8 cellular contexts compared by ENCODE assay signal in genomic region chr3:38345879-38346583, GRCh38. TPM values are rescaled to one million over a fixed set of nuclear protein-coding genes. Genes with fewer than 3 reads are reported as not detected.
DNase-seq lines count a peak whose midpoint lies in the region; ATAC-seq and TF ChIP-seq lines count a peak whose summit lies in the region.

No MANE protein-coding gene starts in this region.

- no peak for TF ChIP-seq CTCF in OCI-LY7 (conservative IDR thresholded peaks at IDR 0.05; ENCODE audit: low read length)
- TF ChIP-seq CTCF in fibroblast of lung (conservative IDR thresholded peaks at IDR 0.05 in 1 of 2, IDR thresholded peaks at IDR 0.05 in 1 of 2; ENCODE audit: low read depth in 1 of 2, low read length in 2 of 2): no peak

- no peaks in the 10 kb centered on the region for H3K79me2 ChIP-seq in OCI-LY7 (ENCODE audit: insufficient read depth, low read depth, low read length)
- H3K79me2 ChIP-seq in fibroblast of lung (ENCODE audit: control insufficient read depth, insufficient read depth, low read length): no peaks in the 10 kb centered on the region

- no peaks in the 10 kb centered on the region for H3K36me3 Mint-ChIP-seq in activated CD4-positive, alpha-beta T cell treated with anti-CD3 and anti-CD28 coated beads, Interleukin-2, amount 10 ng/mL, durations not matched to agents 7 days and 5 days (ENCODE audit: low read depth)

- H3K9ac ChIP-seq in fibroblast of lung (ENCODE audit: insufficient read depth, low read length) (no peak overlapping the region), skeletal muscle satellite cell (ENCODE audit: low read depth, low read length) (peak overlapping the region; percentile 81)

- POLR2A ChIA-PET in activated CD4-positive, alpha-beta T cell treated with anti-CD3 and anti-CD28 coated beads, Interleukin-2, amount 10 ng/mL, durations not matched to agents 7 days and 5 days (lab: Charles Lee): no interaction called here
- POLR2A ChIA-PET in OCI-LY7 (lab: Charles Lee): interaction anchor here (0.7 to 1.2 kb wide), 2 partner anchors 16 to 21 kb away, joined by 3 read pairs; no protein-coding TSS in a partner anchor

- peaks cover 10% of the 10 kb centered on the region for H3K4me1 Mint-ChIP-seq in activated CD4-positive, alpha-beta T cell treated with anti-CD3 and anti-CD28 coated beads, Interleukin-2, amount 10 ng/mL, durations not matched to agents 7 days and 5 days

- CTCF ChIA-PET in activated CD4-positive, alpha-beta T cell treated with anti-CD3 and anti-CD28 coated beads, Interleukin-2, amount 10 ng/mL, durations not matched to agents 7 days and 5 days (lab: Charles Lee): interaction anchor here (0.6 to 3.0 kb wide), 33 partner anchors 8 to 307 kb away, joined by 3 to 28 read pairs (median 4); partner anchors contain the start of genes DLEC1 and EXOG
- CTCF ChIA-PET in OCI-LY7 (lab: Charles Lee; ENCODE audit: unreplicated experiment): interaction anchor here (1.1 kb wide), 1 partner anchor 107 kb away, joined by 3 read pairs; the partner anchor contains the start of gene ACVR2B

- peaks cover 10% of the 10 kb centered on the region for H3K27me3 Mint-ChIP-seq in activated CD4-positive, alpha-beta T cell treated with anti-CD3 and anti-CD28 coated beads, Interleukin-2, amount 10 ng/mL, durations not matched to agents 7 days and 5 days

- H3K9me3 ChIP-seq in OCI-LY7 (ENCODE audit: low read length): no peaks in the 10 kb centered on the region
- no peaks in the 10 kb centered on the region for H3K9me3 ChIP-seq in fibroblast of lung (ENCODE audit: control insufficient read depth, insufficient read depth, low read depth, low read length)
- no peaks in the 10 kb centered on the region for H3K9me3 ChIP-seq in skeletal muscle satellite cell (replicated peaks; ENCODE audit: low read length)

- no peaks in the 10 kb centered on the region for H3K9me3 Mint-ChIP-seq in activated CD4-positive, alpha-beta T cell treated with anti-CD3 and anti-CD28 coated beads, Interleukin-2, amount 10 ng/mL, durations not matched to agents 7 days and 5 days

- BruUV-seq in OCI-LY7 (replicated peaks; lab: Mats Ljungman, UMichigan): no TSS peak

- H3K9me2 ChIP-seq in OCI-LY7 (ENCODE audit: insufficient read depth, low read length): no peaks in the 10 kb centered on the region

- peak overlapping the region; percentile 77 for H3K4me3 Mint-ChIP-seq in activated CD4-positive, alpha-beta T cell treated with anti-CD3 and anti-CD28 coated beads, Interleukin-2, amount 10 ng/mL, durations not matched to agents 7 days and 5 days

- no peak for DNase-seq in activated CD4-positive, alpha-beta T cell treated with anti-CD3 and anti-CD28 coated beads, Interleukin-2, amount 10 ng/mL, durations not matched to agents 7 days and 5 days
- DNase-seq in activated CD4-positive, alpha-beta T cell treated with anti-CD3 and anti-CD28 coated beads for 48 hours: no peak
- DNase-seq in OCI-LY7 (ENCODE audit: low spot score): no peak
- peak in 1 of 2 donors; percentile 22 for DNase-seq in fibroblast of lung (ENCODE audit: low read depth in 2 of 2)
- no peak for DNase-seq in SKM-1 (lab: John Stamatoyannopoulos, UW; ENCODE audit: unreplicated experiment)
- no peak for DNase-seq in 8988T

- H4K20me1 ChIP-seq in OCI-LY7 (ENCODE audit: insufficient read depth, low read length) (no peaks in the 10 kb centered on the region), fibroblast of lung (ENCODE audit: control insufficient read depth, extremely low read depth, insufficient read depth, low read length) (no peaks in the 10 kb centered on the region)

- H3K27ac Mint-ChIP-seq in activated CD4-positive, alpha-beta T cell treated with anti-CD3 and anti-CD28 coated beads, Interleukin-2, amount 10 ng/mL, durations not matched to agents 7 days and 5 days: peak overlapping the region; percentile 83

- no peak for ATAC-seq in HG03457 (IDR thresholded peaks at IDR 0.05; ENCODE audit: unreplicated experiment)

- intact Hi-C loops in OCI-LY7 (cut with micrococcal nuclease; ENCODE audit: unreplicated experiment): loop anchor here (1.0 to 5.0 kb wide), 2 partner anchors 134 to 229 kb away; no protein-coding TSS in a partner anchor

- no peaks in the 10 kb centered on the region for H3K27me3 ChIP-seq in fibroblast of lung (ENCODE audit: control insufficient read depth, insufficient read depth, low read length)
- H3K27me3 ChIP-seq in skeletal muscle satellite cell (ENCODE audit: control insufficient read depth, insufficient read depth, low read length): no peaks in the 10 kb centered on the region

- peak overlapping the region; percentile 70 for H3K4me3 ChIP-seq in OCI-LY7 (ENCODE audit: low read depth, low read length, poor library complexity, severe bottlenecking)
- H3K4me3 ChIP-seq in fibroblast of lung (replicated peaks in 1 of 4; ENCODE audit: control extremely low read depth in 1 of 4, insufficient read depth in 1 of 4, low read depth in 3 of 4, low read length in 4 of 4): peak overlapping the region in 1 of 4 experiments; percentile 78
- H3K4me3 ChIP-seq in skeletal muscle satellite cell (ENCODE audit: low read length): peak overlapping the region; percentile 90

- no peak overlapping the region for H3K27ac ChIP-seq in OCI-LY7 (ENCODE audit: low read depth, low read length, poor library complexity, severe bottlenecking)
- H3K27ac ChIP-seq in fibroblast of lung (ENCODE audit: insufficient read depth, low read length): no peak overlapping the region

- H3K36me3 ChIP-seq in OCI-LY7 (ENCODE audit: insufficient read depth, low read length) (peaks cover 4% of the 10 kb centered on the region; the same call in 1 of the 2 replicates), fibroblast of lung (ENCODE audit: control insufficient read depth, insufficient read depth, low read length) (no peaks in the 10 kb centered on the region), skeletal muscle satellite cell (ENCODE audit: insufficient read depth, low read length) (peaks cover 5% of the 10 kb centered on the region)

- H2AFZ ChIP-seq in OCI-LY7 (ENCODE audit: low read length) (peak overlapping the region; percentile 90; the same call in 1 of the 2 replicates), fibroblast of lung (ENCODE audit: low read length) (peak overlapping the region; percentile 73)

- peaks cover 10% of the 10 kb centered on the region for H3K4me1 ChIP-seq in OCI-LY7 (ENCODE audit: insufficient read depth, low read length, poor library complexity, severe bottlenecking)
- H3K4me1 ChIP-seq in fibroblast of lung (ENCODE audit: control insufficient read depth, extremely low read depth, insufficient read depth, low read length): peaks cover 2% of the 10 kb centered on the region
- H3K4me1 ChIP-seq in skeletal muscle satellite cell (ENCODE audit: control insufficient read depth, insufficient read depth, low read length): peaks cover 18% of the 10 kb centered on the region

- H3K4me2 ChIP-seq in OCI-LY7 (ENCODE audit: low read length): peak overlapping the region; percentile 96
- no peak overlapping the region for H3K4me2 ChIP-seq in fibroblast of lung (ENCODE audit: extremely low read depth, insufficient read depth, low read length)
- peak overlapping the region; percentile 99 for H3K4me2 ChIP-seq in skeletal muscle satellite cell (ENCODE audit: low read length)

RNA-seq across cellular contexts. Expression of gene XYLB, which starts 0.6 kb away (rescaled TPM):
- 1 to 10 TPM; 6.9 to 7.0 TPM for total RNA-seq in activated CD4-positive, alpha-beta T cell treated with anti-CD3 and anti-CD28 coated beads, Interleukin-2, amount 10 ng/mL, durations not matched to agents 7 days and 5 days
- 7.0 and 7.2 TPM in 2 replicates for total RNA-seq in OCI-LY7 (2014; rRNA removed; shearing (Covaris generic))
- total RNA-seq in OCI-LY7 (2022) (5.3 and 6.7 TPM in 2 replicates), fibroblast of lung (4.6 and 5.1 TPM in 2 replicates)
- polyA plus RNA-seq in fibroblast of lung: 2.2 and 4.2 TPM in 2 replicates
- 1.8 and 2.9 TPM in 2 replicates for polyA plus RNA-seq in fibroblast of lung (2012)
- 6.9 and 7.4 TPM in 2 replicates for polyA minus RNA-seq in fibroblast of lung (ENCODE audit: low replicate concordance)
- total RNA-seq in skeletal muscle satellite cell (2012; rRNA removed): 6.3 and 9.6 TPM in 2 replicates
